24 cellular contexts compared by ENCODE assay signal in genomic region chr5:6850033-6850432, GRCh38.
"Had no signal": no experiment of that assay in that cellular context is flagged by ENCODE, and none has a peak within 500 bp of the region (broad histone marks: within the 10 kb centered on the region; RNA-seq: fewer than 3 reads in every experiment).

No MANE protein-coding gene starts in this region.

- ATAC-seq: esophagus mucosa, heart left ventricle, left colon, pancreas, sciatic nerve, WTC11 had no signal

- H3K4me1 ChIP-seq: breast epithelium, heart left ventricle, pancreas, prostate gland, uterus had no signal

- DNase-seq: activated gamma-delta T cell; activated naive CD4-positive, alpha-beta T cell treated with anti-CD3 and anti-CD28 coated beads, Interleukin-2, amount 10 ng/mL, durations not matched to agents 7 days and 5 days; amygdala; central memory CD4-positive, alpha-beta T cell; foreskin fibroblast; heart left ventricle; immature natural killer cell; kidney; left colon; mammary epithelial cell; pancreas; retina; stimulated activated CD4-positive, alpha-beta T cell treated with anti-CD3 and anti-CD28 coated beads, Interleukin-12 subunit alpha, Interleukin-12 subunit beta, amount 100 ng/mL, for 4 hours; stimulated activated naive CD4-positive, alpha-beta T cell; uterus had no signal

- H3K27me3 ChIP-seq: breast epithelium, heart left ventricle, pancreas, uterus had no signal

- H3K27ac ChIP-seq: breast epithelium, heart left ventricle, pancreas, prostate gland, uterus had no signal

- H3K9me3 ChIP-seq: pancreas, prostate gland, uterus had no signal

- H3K36me3 Mint-ChIP-seq: activated naive CD4-positive, alpha-beta T cell treated with anti-CD3 and anti-CD28 coated beads, Interleukin-2, amount 10 ng/mL, durations not matched to agents 7 days and 5 days; immature natural killer cell; type B pancreatic cell had no signal

- H3K4me3 Mint-ChIP-seq: activated naive CD4-positive, alpha-beta T cell treated with anti-CD3 and anti-CD28 coated beads, Interleukin-2, amount 10 ng/mL, durations not matched to agents 7 days and 5 days; dendritic cell treated with granulocyte-macrophage colony-stimulating factor and Interleukin-4, amounts not matched to agents 40 ng/mL and 50 ng/mL, for 4 days; endodermal cell; immature natural killer cell; type B pancreatic cell; WTC11 had no signal

- H3K4me1 Mint-ChIP-seq: endodermal cell, immature natural killer cell had no signal

- H3K27me3 Mint-ChIP-seq: activated naive CD4-positive, alpha-beta T cell treated with anti-CD3 and anti-CD28 coated beads, Interleukin-2, amount 10 ng/mL, durations not matched to agents 7 days and 5 days; dendritic cell treated with granulocyte-macrophage colony-stimulating factor and Interleukin-4, amounts not matched to agents 40 ng/mL and 50 ng/mL, for 4 days; type B pancreatic cell had no signal

- H3K36me3 ChIP-seq: breast epithelium, heart left ventricle, pancreas, prostate gland, uterus had no signal

- H3K27ac Mint-ChIP-seq: activated naive CD4-positive, alpha-beta T cell treated with anti-CD3 and anti-CD28 coated beads, Interleukin-2, amount 10 ng/mL, durations not matched to agents 7 days and 5 days; dendritic cell treated with granulocyte-macrophage colony-stimulating factor and Interleukin-4, amounts not matched to agents 40 ng/mL and 50 ng/mL, for 4 days; endodermal cell; immature natural killer cell; type B pancreatic cell; WTC11 had no signal

- H3K4me3 ChIP-seq: breast epithelium, heart left ventricle, pancreas, prostate gland, skin epidermis, uterus had no signal
